24 cellular contexts compared by ENCODE assay signal in the genomic region with DNA sequence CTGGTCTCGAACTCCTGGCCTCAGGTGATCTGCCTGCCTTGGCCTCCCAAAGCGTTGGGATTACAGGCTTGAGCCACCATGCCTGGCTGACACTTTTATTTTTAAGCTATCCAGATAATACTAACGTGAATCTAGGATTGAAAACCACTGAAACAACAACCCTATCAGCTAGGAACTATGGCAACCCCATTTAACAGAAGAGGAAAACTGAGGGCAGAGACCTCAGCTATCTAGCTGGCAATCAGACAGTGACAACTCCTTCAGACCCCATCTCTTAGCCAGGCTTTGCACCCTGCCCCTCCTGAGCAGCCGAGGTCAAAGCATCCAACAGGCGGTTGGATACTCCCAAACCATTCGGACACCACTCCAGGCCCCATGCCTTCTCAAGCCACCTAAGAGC. TPM values are rescaled to one million over a fixed set of nuclear protein-coding genes. Genes with fewer than 3 reads are reported as not detected.
DNase-seq lines count a peak whose midpoint lies in the region; ATAC-seq and TF ChIP-seq lines count a peak whose summit lies in the region.
"Had no signal": no experiment of that assay in that cellular context is flagged by ENCODE, and none has a peak within 500 bp of the region (broad histone marks: within the 10 kb centered on the region; RNA-seq: fewer than 3 reads in every experiment).

No MANE protein-coding gene starts in this region.

- H3K27ac ChIP-seq in RWPE1 = 0 out of 2 replicates have a peak overlapping the region, but pooled peaks have one; percentile 21
- H3K27ac ChIP-seq in mesenchymal stem cell (ENCODE audit: low read length, poor library complexity, severe bottlenecking) = peak overlapping the region; percentile 95
- peak overlapping the region; percentile 7 to 19 for H3K27ac ChIP-seq in uterus

- TF ChIP-seq POLR2A in uterus (IDR thresholded peaks at IDR 0.05) = no peak

- no peak overlapping the region for H3K4me2 ChIP-seq in mesenchymal stem cell (ENCODE audit: low read length, poor library complexity, severe bottlenecking)

- H3K27me3 Mint-ChIP-seq in activated CD8-positive, alpha-beta memory T cell treated with anti-CD3 and anti-CD28 coated beads, Interleukin-2, amount 10 ng/mL, durations not matched to agents 7 days and 5 days = peaks cover 16% of the 10 kb centered on the region

- no peak overlapping the region for H2BK15ac ChIP-seq in mesenchymal stem cell (ENCODE audit: low read depth, poor library complexity, severe bottlenecking)

- intact Hi-C loops in uterus (cut with DNase I; ENCODE audit: low total_unique reads) = loop anchor here (10.0 kb wide), 1 partner anchor 79 kb away; no protein-coding TSS in a partner anchor

- no peak overlapping the region for H3K4me3 ChIP-seq in mesenchymal stem cell (ENCODE audit: insufficient read depth in 1 of 2, low read depth in 1 of 2, low read length in 2 of 2)
- H3K4me3 ChIP-seq in uterus = no peak overlapping the region

- H3K36me3 ChIP-seq in mesenchymal stem cell (ENCODE audit: control insufficient read depth in 1 of 2, insufficient read depth in 2 of 2, low read depth in 1 of 2, low read length in 2 of 2) (no peaks in the 10 kb centered on the region), uterus (no peaks in the 10 kb centered on the region)

- H3K79me1 ChIP-seq in mesenchymal stem cell (replicated peaks; ENCODE audit: low read length, poor library complexity, severe bottlenecking) = peaks cover 13% of the 10 kb centered on the region

- no peak overlapping the region for H3K9ac ChIP-seq in mesenchymal stem cell (ENCODE audit: low read length)

- H2BK5ac ChIP-seq in mesenchymal stem cell (ENCODE audit: low read depth, low read length, poor library complexity, severe bottlenecking) = no peak overlapping the region

- CTCF ChIA-PET in activated CD8-positive, alpha-beta memory T cell treated with anti-CD3 and anti-CD28 coated beads, Interleukin-2, amount 10 ng/mL, durations not matched to agents 7 days and 5 days (lab: Charles Lee) = interaction anchor here (0.9 to 6.0 kb wide), 3 partner anchors 14 to 169 kb away, joined by 3 to 27 read pairs (median 4); a partner anchor contains a TSS
- CTCF ChIA-PET in RWPE1 (lab: Yijun Ruan, JAX) = interaction anchor here (2.9 kb wide), 1 partner anchor 169 kb away, joined by 18 read pairs; no protein-coding TSS in a partner anchor

- POLR2A ChIA-PET in RWPE1 (lab: Yijun Ruan, JAX; ENCODE audit: low non-redundant PET) = no interaction called here

- H3K23ac ChIP-seq in mesenchymal stem cell (ENCODE audit: low read length in 2 of 2) = no peak overlapping the region

- H2BK120ac ChIP-seq in mesenchymal stem cell (ENCODE audit: low read depth, low read length) = no peak overlapping the region

- H4K91ac ChIP-seq in mesenchymal stem cell (ENCODE audit: low read length) = no peak overlapping the region

- ATAC-seq in activated CD8-positive, alpha-beta memory T cell treated with anti-CD3 and anti-CD28 coated beads, Interleukin-2, amount 10 ng/mL, durations not matched to agents 7 days and 5 days = no peak

- H3K4me1 ChIP-seq in mesenchymal stem cell (ENCODE audit: control insufficient read depth, insufficient read depth, low read depth, low read length) (peaks cover 36% of the 10 kb centered on the region), uterus (peaks cover 7 to 19% of the 10 kb centered on the region in 2 donors)

- no peak overlapping the region for H4K8ac ChIP-seq in mesenchymal stem cell (ENCODE audit: low read length)

- no peak overlapping the region for H3K4me3 Mint-ChIP-seq in activated CD8-positive, alpha-beta memory T cell treated with anti-CD3 and anti-CD28 coated beads, Interleukin-2, amount 10 ng/mL, durations not matched to agents 7 days and 5 days
- H3K4me3 Mint-ChIP-seq: CD4-positive, alpha-beta memory T cell had no signal

- no peaks in the 10 kb centered on the region for H3K9me3 Mint-ChIP-seq in activated CD8-positive, alpha-beta memory T cell treated with anti-CD3 and anti-CD28 coated beads, Interleukin-2, amount 10 ng/mL, durations not matched to agents 7 days and 5 days (ENCODE audit: low read depth)
- H3K9me3 Mint-ChIP-seq: CD4-positive, alpha-beta memory T cell had no signal

- H2AFZ ChIP-seq in mesenchymal stem cell (ENCODE audit: low read depth, low read length) = no peak overlapping the region

- peak; percentile 24 for DNase-seq in activated CD8-positive, alpha-beta memory T cell treated with anti-CD3 and anti-CD28 coated beads for 24 hours
- no peak for DNase-seq in activated CD8-positive, alpha-beta memory T cell treated with anti-CD3 and anti-CD28 coated beads, Interleukin-2, amount 10 ng/mL, durations not matched to agents 7 days and 5 days
- DNase-seq in RWPE1 (ENCODE audit: low spot score) (no peak), mesenchymal stem cell (no peak), uterus (no peak), NCI-H2171 treated with DMSO at 0.1 percent for 48 hours (lab: John Stamatoyannopoulos, UW) (no peak), NCI-H510A (lab: John Stamatoyannopoulos, UW) (no peak), NCI-H69 (lab: John Stamatoyannopoulos, UW) (no peak)
- DNase-seq: 8988T; AML-193; C1 segment of cervical spinal cord; Caco-2; CD4-positive, alpha-beta memory T cell; DMS 273 treated with DMSO at 0.1 percent for 48 hours; DMS79 treated with DMSO at 0.1 percent for 48 hours; GF-D8; Karpas-422; NCI-H1092; NCI-H1417 treated with DMSO at 0.1 percent for 48 hours; NCI-H1694 treated with DMSO at 0.1 percent for 48 hours; NCI-H2081; NCI-H524 treated with DMSO at 0.1 percent for 48 hours; NCI-H82; NK-92 treated with Interleukin-12 subunit alpha and Interleukin-12 subunit beta, amount 100 ng/mL, for 24 hours had no signal

- H3K27me3 ChIP-seq in mesenchymal stem cell (ENCODE audit: control insufficient read depth in 1 of 2, insufficient read depth in 1 of 2, low read length in 2 of 2) = no peaks in the 10 kb centered on the region
- no peaks in the 10 kb centered on the region for H3K27me3 ChIP-seq in uterus

- peak overlapping the region; percentile 100 for H2AK5ac ChIP-seq in mesenchymal stem cell (ENCODE audit: low read length, severe bottlenecking)

- H2BK12ac ChIP-seq in mesenchymal stem cell (ENCODE audit: low read length in 2 of 2) = peak overlapping the region in 1 of 2 experiments; percentile 64

- H3K18ac ChIP-seq in mesenchymal stem cell (ENCODE audit: low read depth in 1 of 2, low read length in 2 of 2) = no peak overlapping the region

- no peak overlapping the region for H3K4ac ChIP-seq in mesenchymal stem cell (ENCODE audit: low read depth in 1 of 2, low read length in 2 of 2)

- no peak overlapping the region for H3K27ac Mint-ChIP-seq in activated CD8-positive, alpha-beta memory T cell treated with anti-CD3 and anti-CD28 coated beads, Interleukin-2, amount 10 ng/mL, durations not matched to agents 7 days and 5 days
- H3K27ac Mint-ChIP-seq: CD4-positive, alpha-beta memory T cell had no signal

- peaks cover 29% of the 10 kb centered on the region for H3K4me1 Mint-ChIP-seq in activated CD8-positive, alpha-beta memory T cell treated with anti-CD3 and anti-CD28 coated beads, Interleukin-2, amount 10 ng/mL, durations not matched to agents 7 days and 5 days

- no peak for TF ChIP-seq CTCF in RWPE1 (conservative IDR thresholded peaks at IDR 0.05; ENCODE audit: low read depth)
- TF ChIP-seq CTCF in uterus (IDR thresholded peaks at IDR 0.05) = no peak

- H3K36me3 Mint-ChIP-seq in activated CD8-positive, alpha-beta memory T cell treated with anti-CD3 and anti-CD28 coated beads, Interleukin-2, amount 10 ng/mL, durations not matched to agents 7 days and 5 days = no peaks in the 10 kb centered on the region
- H3K36me3 Mint-ChIP-seq: CD4-positive, alpha-beta memory T cell had no signal

- no peaks in the 10 kb centered on the region for H3K9me3 ChIP-seq in mesenchymal stem cell (ENCODE audit: control insufficient read depth, low read length)
- H3K9me3 ChIP-seq in uterus = no peaks in the 10 kb centered on the region
- H3K9me3 ChIP-seq: Caco-2 had no signal

- no peak overlapping the region for H3K14ac ChIP-seq in mesenchymal stem cell (ENCODE audit: low read length in 2 of 2)

- 97% methylated on average over 6 of the region's 6 CpGs for WGBS in mesenchymal stem cell

RNA-seq across cellular contexts. Expression of a gene that starts 14.1 kb away (rescaled TPM):
- total RNA-seq in activated CD8-positive, alpha-beta memory T cell treated with anti-CD3 and anti-CD28 coated beads, Interleukin-2, amount 10 ng/mL, durations not matched to agents 7 days and 5 days = 10 to 100 TPM in 1 of 2 experiments, 1 to 10 TPM in 1; 3.8 to 16.8 TPM
- polyA plus RNA-seq in mesenchymal stem cell (2013, experiment 1 of 2) = 0.39 TPM
- 0.41 TPM for polyA plus RNA-seq in mesenchymal stem cell (2013, experiment 2 of 2)
- total RNA-seq in uterus = 1 to 10 TPM; 2.9 to 8.2 (median 6.6) TPM
- polyA plus RNA-seq: CD4-positive, alpha-beta memory T cell had no signal

Comparison
In these comparisons a context has a peak if more than half of its experiments do, and no peak if none do; other contexts are left out.
1. H3K27ac ChIP-seq: peak in every context shown above with its lines; median percentile 95 in mesenchymal stem cell; 21 in RWPE1; 13 in uterus.